ENCODE assay signal across 10 cellular contexts in genomic region chrX:47618923-47619485, GRCh38. TPM values are rescaled to one million over a fixed set of nuclear protein-coding genes. Genes with fewer than 3 reads are reported as not detected.
DNase-seq lines count a peak whose midpoint lies in the region; ATAC-seq, FAIRE-seq and TF ChIP-seq lines count a peak whose summit lies in the region.
"Had no signal": no experiment of that assay in that cellular context is flagged by ENCODE, and none has a peak within 500 bp of the region (broad histone marks: within the 10 kb centered on the region; RNA-seq: fewer than 3 reads in every experiment).

No MANE protein-coding gene starts in this region.

- DNase-seq in DMS53 (lab: John Stamatoyannopoulos, UW) (peak; percentile 36), DMS53 treated with DMSO at 0.1 percent for 48 hours (lab: John Stamatoyannopoulos, UW; ENCODE audit: unreplicated experiment) (no peak), dorsolateral prefrontal cortex (no peak), osteoblast (ENCODE audit: insufficient read length, low spot score, missing footprints) (no peak), RCC 7860 (ENCODE audit: low spot score) (no peak)

- H3K27ac ChIP-seq in OCI-LY1 (ENCODE audit: low read depth, low read length, poor library complexity, severe bottlenecking) (no peak overlapping the region), dorsolateral prefrontal cortex (peak overlapping the region in 36 of 59 donors; percentile 36 to 83 (median 62)), osteoblast (ENCODE audit: low read depth, low read length) (no peak overlapping the region)
- H3K27ac ChIP-seq: 22Rv1 had no signal

- H3K27me3 ChIP-seq in OCI-LY1 (ENCODE audit: insufficient read depth, low read length) (no peaks in the 10 kb centered on the region), dorsolateral prefrontal cortex (peaks cover 0 to 53% (median 6%) of the 10 kb centered on the region in 45 donors), osteoblast (ENCODE audit: insufficient read depth, low read length) (peaks cover 8% of the 10 kb centered on the region)

- no peaks in the 10 kb centered on the region for H3K9me2 ChIP-seq in OCI-LY1 (ENCODE audit: low read depth, low read length)

- no peaks in the 10 kb centered on the region for H3K4me1 ChIP-seq in OCI-LY1 (ENCODE audit: insufficient read depth, low read length, severe bottlenecking)
- no peaks in the 10 kb centered on the region for H3K4me1 ChIP-seq in osteoblast (ENCODE audit: insufficient read depth, low read length)

- H3K36me3 ChIP-seq in OCI-LY1 (ENCODE audit: insufficient read depth, low read length), result no peaks in the 10 kb centered on the region
- no peaks in the 10 kb centered on the region for H3K36me3 ChIP-seq in osteoblast (ENCODE audit: insufficient read depth, low read length)

- no peaks in the 10 kb centered on the region for H3F3A ChIP-seq in OCI-LY1 (ENCODE audit: insufficient read depth, low read length)

- ATAC-seq in GM19397 (IDR thresholded peaks at IDR 0.05; ENCODE audit: unreplicated experiment) (no peak), HG02623 (IDR thresholded peaks at IDR 0.05; ENCODE audit: unreplicated experiment) (no peak)

- TF ChIP-seq CTCF in OCI-LY1 (IDR thresholded peaks at IDR 0.05; ENCODE audit: low read length), result no peak
- TF ChIP-seq CTCF in dorsolateral prefrontal cortex (IDR thresholded peaks at IDR 0.05 in 54 of 56, conservative IDR thresholded peaks at IDR 0.05 in 2 of 56; ENCODE audit: low read depth in 1 of 56, partially characterized antibody in 56 of 56), result no peak
- TF ChIP-seq CTCF in osteoblast (IDR thresholded peaks at IDR 0.05; ENCODE audit: extremely low read depth, low read depth, low read length), result no peak

- H3K79me2 ChIP-seq in OCI-LY1 (ENCODE audit: insufficient read depth, low read length), result no peaks in the 10 kb centered on the region
- no peaks in the 10 kb centered on the region for H3K79me2 ChIP-seq in osteoblast (ENCODE audit: insufficient read depth, low read length)

- H3K9me3 ChIP-seq in OCI-LY1 (ENCODE audit: low read length), result no peaks in the 10 kb centered on the region
- H3K9me3 ChIP-seq in osteoblast (ENCODE audit: low read depth, low read length), result no peaks in the 10 kb centered on the region

- H3K9ac ChIP-seq in OCI-LY1 (ENCODE audit: low read length), result no peak overlapping the region

- H2AFZ ChIP-seq in OCI-LY1 (ENCODE audit: low read length) (no peak overlapping the region), osteoblast (ENCODE audit: low read length) (no peak overlapping the region)

- FAIRE-seq in RCC 7860 (lab: Jason Lieb, UNC), result no peak

- H3K4me3 ChIP-seq in OCI-LY1 (ENCODE audit: low read depth, low read length, poor library complexity, severe bottlenecking), result peak overlapping the region; percentile 56
- peak overlapping the region; percentile 11 to 70 (median 54) for H3K4me3 ChIP-seq in dorsolateral prefrontal cortex
- H3K4me3 ChIP-seq in osteoblast (ENCODE audit: insufficient read depth, low read length), result no peak overlapping the region

- H4K20me1 ChIP-seq in OCI-LY1 (ENCODE audit: insufficient read depth, low read length) (no peaks in the 10 kb centered on the region), osteoblast (ENCODE audit: insufficient read depth, low read length) (no peaks in the 10 kb centered on the region)

- H3K4me2 ChIP-seq in OCI-LY1 (ENCODE audit: low read length) (peak overlapping the region; percentile 74), osteoblast (ENCODE audit: insufficient read depth, low read length) (peak overlapping the region; percentile 67)

- intact Hi-C loops in dorsolateral prefrontal cortex (cut with DNase I), result no loop called here

RNA-seq across cellular contexts. Expression of gene SYN1, which starts 0.7 kb away (rescaled TPM):
- total RNA-seq in dorsolateral prefrontal cortex, result 100 to 1,000 TPM; 127 to 711 (median 406) TPM
- total RNA-seq in osteoblast, result under 0.01 TPM in 2 replicates
- total RNA-seq: HT1080 had no signal

RNA-seq across cellular contexts. Expression of gene CFP, which starts 10.7 kb away (rescaled TPM):
- 10 to 100 TPM in 1 of 120 experiments, 1 to 10 TPM in 118, under 1 TPM in 1; 0.97 to 10.4 (median 3.0) TPM for total RNA-seq in dorsolateral prefrontal cortex
- total RNA-seq in osteoblast, result 0.29 and 0.36 TPM in 2 replicates

RNA-seq across cellular contexts. Expression of gene ELK1, which starts 31.4 kb away (rescaled TPM):
- total RNA-seq in dorsolateral prefrontal cortex (100 to 1,000 TPM in 50 of 120 experiments, 10 to 100 TPM in 70; 25.1 to 179 (median 92.3) TPM), osteoblast (36.2 and 37.6 TPM in 2 replicates)

RNA-seq across cellular contexts. Expression of gene TIMP1, which starts 36.8 kb away (rescaled TPM):
- total RNA-seq in dorsolateral prefrontal cortex (100 to 1,000 TPM in 5 of 120 experiments, 10 to 100 TPM in 115; 10.4 to 247 (median 28.1) TPM), osteoblast (904 and 922 TPM in 2 replicates)

RNA-seq across cellular contexts. Expression of gene UXT, which starts 40.0 kb away (rescaled TPM):
- 10 to 100 TPM; 25.2 to 57.7 (median 42.1) TPM for total RNA-seq in dorsolateral prefrontal cortex
- 93.4 and 94.9 TPM in 2 replicates for total RNA-seq in osteoblast

Comparison
In these comparisons a context has a peak if more than half of its experiments do, and no peak if none do; other contexts are left out.
1. H3K27ac ChIP-seq: peak in dorsolateral prefrontal cortex (36 of 59); none in OCI-LY1 (single experiment) and osteoblast (single experiment).
2. RNA of gene SYN1, which starts 0.7 kb away (total RNA-seq): 127 to 711 TPM in dorsolateral prefrontal cortex; under 0.01 TPM in osteoblast; every median in the first group is over 100 times any median in the second.